Comparison of ENCODE assay signal across 19 cellular contexts in genomic region chr2:170243118-170243837, GRCh38.
"Had no signal": no experiment of that assay in that cellular context is flagged by ENCODE, and none has a peak within 500 bp of the region (broad histone marks: within the 10 kb centered on the region; RNA-seq: fewer than 3 reads in every experiment).

No MANE protein-coding gene starts in this region.

- ATAC-seq: activated CD4-positive, CD25-positive, alpha-beta regulatory T cell treated with anti-CD3 and anti-CD28 coated beads, Interleukin-2, amount 50 U/mL, for 24 hours; esophagus mucosa; left ventricle myocardium superior; pancreas; right cardiac atrium; stimulated activated effector memory CD8-positive, alpha-beta T cell treated with anti-CD3 and anti-CD28 coated beads, Interleukin-12 subunit alpha, Interleukin-12 subunit beta, amount 100 ng/mL, for 72 hours; stimulated activated naive CD8-positive, alpha-beta T cell treated with anti-CD3 and anti-CD28 coated beads, Interleukin-15, amount 100 ng/mL, for 72 hours had no signal

- DNase-seq: activated CD4-positive, alpha-beta memory T cell treated with anti-CD3 and anti-CD28 coated beads, Interleukin-2, amount 10 ng/mL, durations not matched to agents 7 days and 5 days; activated CD4-positive, alpha-beta T cell treated with anti-CD3 and anti-CD28 coated beads, Interleukin-2, amount 10 ng/mL, durations not matched to agents 24 days and 14 days; activated effector memory CD4-positive, alpha-beta T cell treated with Interleukin-2 at 50 U/mL for 16 hours; activated naive CD4-positive, alpha-beta T cell treated with anti-CD3 and anti-CD28 coated beads, Interleukin-2, amount 10 ng/mL, durations not matched to agents 7 days and 5 days; activated T-cell treated with anti-CD3 and anti-CD28 coated beads, Interleukin-2, amount 50 U/mL, for 72 hours; effector CD8-positive, alpha-beta T cell; head of caudate nucleus; hypothalamus; left ventricle myocardium superior; pancreas; right cardiac atrium; stimulated activated CD4-positive, alpha-beta T cell treated with anti-CD3 and anti-CD28 coated beads, Interleukin-12 subunit alpha, Interleukin-12 subunit beta, amount 100 ng/mL, for 4 hours; stimulated activated CD4-positive, alpha-beta T cell treated with anti-CD3 and anti-CD28 coated beads, Interleukin-1b, Interleukin-23, amount 100 ng/mL, for 48 hours; stimulated activated naive CD8-positive, alpha-beta T cell treated with anti-CD3 and anti-CD28 coated beads, Interleukin-15, amount 100 ng/mL, for 72 hours; T-helper 9 cell; tibial artery had no signal
